8 cellular contexts compared by ENCODE assay signal in the genomic region with DNA sequence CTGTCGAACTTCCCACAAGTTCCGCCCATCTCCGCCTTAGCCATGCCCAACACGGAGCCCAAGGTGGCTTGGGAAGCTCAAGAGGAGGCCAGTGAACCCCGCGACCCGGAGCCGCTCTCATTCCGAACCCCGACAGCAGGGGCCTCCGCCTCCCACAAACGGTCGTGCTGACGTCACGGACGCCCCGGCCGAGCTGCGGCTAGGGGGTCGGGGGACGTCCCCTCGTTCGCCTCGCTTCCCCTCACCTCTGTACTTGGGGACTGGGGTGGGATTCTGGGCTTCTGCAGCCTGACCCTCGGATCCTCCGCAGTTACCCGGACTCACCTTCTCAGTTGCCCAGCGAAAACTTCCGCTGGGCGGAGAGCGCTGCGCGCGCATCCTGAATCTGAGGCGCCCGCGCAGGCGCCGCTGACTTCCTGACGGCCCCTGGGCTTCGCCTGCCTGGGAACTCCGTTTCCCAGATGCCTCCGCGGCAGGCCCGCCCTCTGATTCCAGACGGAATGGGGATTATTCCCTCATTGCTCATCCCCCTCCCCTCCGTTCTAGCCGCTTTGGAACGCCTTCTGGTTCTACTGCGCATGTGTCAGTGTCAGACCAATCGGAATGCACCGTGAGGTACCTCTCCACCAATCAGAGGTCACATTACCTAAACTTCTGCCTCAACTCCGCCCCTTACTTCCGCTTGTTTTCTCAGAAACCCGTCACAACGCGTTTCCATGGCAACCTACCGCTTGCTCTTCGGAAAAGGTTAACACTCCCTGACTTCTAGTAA. TPM values are rescaled to one million over a fixed set of nuclear protein-coding genes. Genes with fewer than 3 reads are reported as not detected.
DNase-seq lines count a peak whose midpoint lies in the region; TF ChIP-seq lines count a peak whose summit lies in the region.

A gene with protein sequence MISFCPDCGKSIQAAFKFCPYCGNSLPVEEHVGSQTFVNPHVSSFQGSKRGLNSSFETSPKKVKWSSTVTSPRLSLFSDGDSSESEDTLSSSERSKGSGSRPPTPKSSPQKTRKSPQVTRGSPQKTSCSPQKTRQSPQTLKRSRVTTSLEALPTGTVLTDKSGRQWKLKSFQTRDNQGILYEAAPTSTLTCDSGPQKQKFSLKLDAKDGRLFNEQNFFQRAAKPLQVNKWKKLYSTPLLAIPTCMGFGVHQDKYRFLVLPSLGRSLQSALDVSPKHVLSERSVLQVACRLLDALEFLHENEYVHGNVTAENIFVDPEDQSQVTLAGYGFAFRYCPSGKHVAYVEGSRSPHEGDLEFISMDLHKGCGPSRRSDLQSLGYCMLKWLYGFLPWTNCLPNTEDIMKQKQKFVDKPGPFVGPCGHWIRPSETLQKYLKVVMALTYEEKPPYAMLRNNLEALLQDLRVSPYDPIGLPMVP (minus strand): TSS at position 351 of the 772 bp plus-strand sequence. CDS start 9,210 bp downstream, outside the sequence.

- peak within 1 kb of the TSS; percentile 95 for H3K4me3 Mint-ChIP-seq in activated naive CD4-positive, alpha-beta T cell treated with anti-CD3 and anti-CD28 coated beads for 36 hours

- H3K4me1 ChIP-seq in neuron (ENCODE audit: insufficient read depth, low read length) (peaks cover 8% of the 10 kb centered on the region), subcutaneous abdominal adipose tissue (ENCODE audit: control insufficient read depth in 5 of 5, insufficient read depth in 5 of 5, low read length in 5 of 5) (peaks cover 6 to 32% (median 24%) of the 10 kb centered on the region in 5 donors)

- intact Hi-C loops in activated naive CD4-positive, alpha-beta T cell treated with anti-CD3 and anti-CD28 coated beads for 36 hours (cut with micrococcal nuclease) = loop anchor here (1.0 to 5.0 kb wide), 11 partner anchors 38 to 385 kb away; a partner anchor contains a TSS

- peaks cover 21% of the 10 kb centered on the region for H3K36me3 Mint-ChIP-seq in activated naive CD4-positive, alpha-beta T cell treated with anti-CD3 and anti-CD28 coated beads for 36 hours (ENCODE audit: low read depth)

- peaks cover 2% of the 10 kb centered on the region for H3K36me3 ChIP-seq in neuron (ENCODE audit: insufficient read depth, low read length)
- H3K36me3 ChIP-seq in subcutaneous abdominal adipose tissue (ENCODE audit: control insufficient read depth in 5 of 5, insufficient read depth in 5 of 5, low read length in 5 of 5) = peaks cover 0 to 13% (median 7%) of the 10 kb centered on the region in 5 donors

- CTCF ChIA-PET in activated naive CD4-positive, alpha-beta T cell treated with anti-CD3 and anti-CD28 coated beads for 36 hours (lab: Charles Lee) = no interaction called here

- H3K27me3 Mint-ChIP-seq in activated naive CD4-positive, alpha-beta T cell treated with anti-CD3 and anti-CD28 coated beads for 36 hours (ENCODE audit: low read depth) = no peaks in the 10 kb centered on the region

- peaks cover 4% of the 10 kb centered on the region for H3K9me3 Mint-ChIP-seq in activated naive CD4-positive, alpha-beta T cell treated with anti-CD3 and anti-CD28 coated beads for 36 hours

- DNase-seq in GM04504 (ENCODE audit: low read depth) = peak; percentile 100
- DNase-seq in HFF-Myc (ENCODE audit: extremely low read depth, low read depth) = peak; percentile 100
- DNase-seq in NAMALWA (ENCODE audit: low spot score) = peak; percentile 100
- DNase-seq in SK-N-DZ (ENCODE audit: low spot score) = peak; percentile 98
- DNase-seq in activated naive CD4-positive, alpha-beta T cell treated with anti-CD3 and anti-CD28 coated beads for 36 hours = peak; percentile 99
- DNase-seq in foreskin melanocyte = peak; percentile 100

- H2AFZ ChIP-seq in neuron (ENCODE audit: low read depth, low read length) = peak within 1 kb of the TSS; percentile 71

- peak within 1 kb of the TSS; percentile 50 to 96 (median 93) for H3K9ac ChIP-seq in subcutaneous abdominal adipose tissue (ENCODE audit: low read length in 5 of 5)

- no peaks in the 10 kb centered on the region for H3K27me3 ChIP-seq in neuron (ENCODE audit: insufficient read depth, low read length)
- H3K27me3 ChIP-seq in subcutaneous abdominal adipose tissue (ENCODE audit: control insufficient read depth in 5 of 5, insufficient read depth in 4 of 5, low read length in 5 of 5) = no peaks in the 10 kb centered on the region

- H3K4me3 ChIP-seq in HFF-Myc (replicated peaks; ENCODE audit: low read depth, low read length) = peak within 1 kb of the TSS; percentile 93
- H3K4me3 ChIP-seq in neuron (ENCODE audit: low read length) = peak within 1 kb of the TSS; percentile 84
- peak within 1 kb of the TSS; percentile 86 to 98 (median 94) for H3K4me3 ChIP-seq in subcutaneous abdominal adipose tissue (ENCODE audit: low read depth in 1 of 5, low read length in 5 of 5)

- H3K9me3 ChIP-seq in neuron (ENCODE audit: low read length) (no peaks in the 10 kb centered on the region), subcutaneous abdominal adipose tissue (ENCODE audit: control insufficient read depth in 5 of 5, low read length in 5 of 5) (no peaks in the 10 kb centered on the region)

- H3K27ac ChIP-seq in subcutaneous abdominal adipose tissue (ENCODE audit: low read depth, low read length) = peak within 1 kb of the TSS; percentile 81

- peak within 1 kb of the TSS; percentile 97 for H3K27ac Mint-ChIP-seq in activated naive CD4-positive, alpha-beta T cell treated with anti-CD3 and anti-CD28 coated beads for 36 hours

- peaks cover 50% of the 10 kb centered on the region for H3K4me1 Mint-ChIP-seq in activated naive CD4-positive, alpha-beta T cell treated with anti-CD3 and anti-CD28 coated beads for 36 hours (ENCODE audit: low read depth)

- no peak for TF ChIP-seq CTCF in HFF-Myc (IDR thresholded peaks at IDR 0.05; ENCODE audit: low read depth, low read length, missing control alignments)

RNA-seq across cellular contexts. Expression of the gene that starts here (rescaled TPM):
- 10.6 and 12.8 TPM in 2 replicates for polyA plus RNA-seq in SK-N-DZ (2014; cell fraction: cytosol; rRNA removed)
- 11.9 and 13.9 TPM in 2 replicates for polyA plus RNA-seq in SK-N-DZ (2014; cell fraction: nucleus; rRNA removed)
- total RNA-seq in activated naive CD4-positive, alpha-beta T cell treated with anti-CD3 and anti-CD28 coated beads for 36 hours = 10 to 100 TPM; 45.7 to 54.3 TPM

Comparison
In these comparisons a context has a peak if more than half of its experiments do, and no peak if none do; other contexts are left out.
1. Peak in every context shown above with its lines: DNase-seq, H3K4me3 ChIP-seq and H3K27ac ChIP-seq.